In genomic region chr9:78103971-78104433, GRCh38 we compare ENCODE assay signal across 14 cellular contexts.
DNase-seq lines count a peak whose midpoint lies in the region; ATAC-seq and TF ChIP-seq lines count a peak whose summit lies in the region.
"Had no signal": no experiment of that assay in that cellular context is flagged by ENCODE, and none has a peak within 500 bp of the region (broad histone marks: within the 10 kb centered on the region; RNA-seq: fewer than 3 reads in every experiment).

No MANE protein-coding gene starts in this region.

- TF ChIP-seq CTCF in GM13977 (IDR thresholded peaks at IDR 0.05; ENCODE audit: extremely low read depth, insufficient read depth, missing control alignments) (no peak), thyroid gland (IDR thresholded peaks at IDR 0.05) (no peak)

- H3K4me3 ChIP-seq in thyroid gland (replicated peaks in 1 of 3) = no peak overlapping the region
- H3K4me3 ChIP-seq: adrenal gland, PC-9 had no signal

- peak overlapping the region; percentile 1 for H3K27ac Mint-ChIP-seq in activated naive CD4-positive, alpha-beta T cell treated with anti-CD3 and anti-CD28 coated beads, Interleukin-2, amount 50 U/mL, for 24 hours
- no peak overlapping the region for H3K27ac Mint-ChIP-seq in T-helper 17 cell
- no peak overlapping the region for H3K27ac Mint-ChIP-seq in stimulated activated memory B cell treated with anti-CD40 and anti-IgM and Interleukin-4, amounts not matched to agents 10 μg/mL and 1 μg/mL and 100 μg/mL, for 72 hours

- no peak overlapping the region for H3K27ac ChIP-seq in thyroid gland
- H3K27ac ChIP-seq: parathyroid adenoma, PC-9 had no signal

- peaks cover 3 to 4% of the 10 kb centered on the region in 2 donors for H3K4me1 ChIP-seq in thyroid gland
- H3K4me1 ChIP-seq: adrenal gland, parathyroid adenoma had no signal

- H3K36me3 ChIP-seq in thyroid gland = no peaks in the 10 kb centered on the region
- H3K36me3 ChIP-seq: adrenal gland had no signal

- no peak for TF ChIP-seq POLR2A in thyroid gland (IDR thresholded peaks at IDR 0.05)

- H3K9me3 Mint-ChIP-seq in activated naive CD4-positive, alpha-beta T cell treated with anti-CD3 and anti-CD28 coated beads, Interleukin-2, amount 50 U/mL, for 24 hours = peaks cover 12% of the 10 kb centered on the region
- peaks cover 9% of the 10 kb centered on the region for H3K9me3 Mint-ChIP-seq in stimulated activated memory B cell treated with anti-CD40 and anti-IgM and Interleukin-4, amounts not matched to agents 10 μg/mL and 1 μg/mL and 100 μg/mL, for 72 hours

- no peaks in the 10 kb centered on the region for H3K27me3 Mint-ChIP-seq in activated naive CD4-positive, alpha-beta T cell treated with anti-CD3 and anti-CD28 coated beads, Interleukin-2, amount 50 U/mL, for 24 hours
- no peaks in the 10 kb centered on the region for H3K27me3 Mint-ChIP-seq in T-helper 17 cell
- peaks cover 24% of the 10 kb centered on the region for H3K27me3 Mint-ChIP-seq in stimulated activated memory B cell treated with anti-CD40 and anti-IgM and Interleukin-4, amounts not matched to agents 10 μg/mL and 1 μg/mL and 100 μg/mL, for 72 hours

- ATAC-seq in HG03045 (IDR thresholded peaks at IDR 0.05; ENCODE audit: unreplicated experiment) = peak; percentile 53
- ATAC-seq in T-helper 17 cell = peak; percentile 65
- peak; percentile 86 for ATAC-seq in stimulated activated memory B cell treated with anti-CD40 and anti-IgM and Interleukin-4, amounts not matched to agents 10 μg/mL and 1 μg/mL and 100 μg/mL, for 72 hours

- H3K9me3 ChIP-seq in T-helper 17 cell (ENCODE audit: control insufficient read depth, low read length, poor library complexity, severe bottlenecking) (peaks cover 5% of the 10 kb centered on the region), thyroid gland (no peaks in the 10 kb centered on the region)
- H3K9me3 ChIP-seq: adrenal gland had no signal

- DNase-seq in activated naive CD4-positive, alpha-beta T cell (lab: John Stamatoyannopoulos, UW) = no peak
- no peak for DNase-seq in T-helper 17 cell
- DNase-seq in GM13977 (ENCODE audit: low spot score) = no peak
- DNase-seq in thyroid gland = no peak
- DNase-seq in DMS153 treated with DMSO at 0.1 percent for 48 hours (lab: John Stamatoyannopoulos, UW; ENCODE audit: unreplicated experiment) = no peak
- DNase-seq: C1 segment of cervical spinal cord, foreskin melanocyte, H7 had no signal

- H3K27me3 ChIP-seq in thyroid gland = no peaks in the 10 kb centered on the region
- H3K27me3 ChIP-seq: adrenal gland had no signal

- H3K4me1 Mint-ChIP-seq in activated naive CD4-positive, alpha-beta T cell treated with anti-CD3 and anti-CD28 coated beads, Interleukin-2, amount 50 U/mL, for 24 hours = peaks cover 39% of the 10 kb centered on the region
- peaks cover 7% of the 10 kb centered on the region for H3K4me1 Mint-ChIP-seq in T-helper 17 cell
- H3K4me1 Mint-ChIP-seq in stimulated activated memory B cell treated with anti-CD40 and anti-IgM and Interleukin-4, amounts not matched to agents 10 μg/mL and 1 μg/mL and 100 μg/mL, for 72 hours = peaks cover 22% of the 10 kb centered on the region

- in situ Hi-C loops in GM13977 (cut with MboI; ENCODE audit: low pct_unique_long_range_greater_than_20kb, low sequenced_read_pairs, unreplicated experiment) = no loop called here

- intact Hi-C loops in thyroid gland (cut with DNase I) = no loop called here

- H3K36me3 Mint-ChIP-seq in activated naive CD4-positive, alpha-beta T cell treated with anti-CD3 and anti-CD28 coated beads, Interleukin-2, amount 50 U/mL, for 24 hours = peaks cover 8% of the 10 kb centered on the region
- no peaks in the 10 kb centered on the region for H3K36me3 Mint-ChIP-seq in T-helper 17 cell (ENCODE audit: low read depth)
- H3K36me3 Mint-ChIP-seq in stimulated activated memory B cell treated with anti-CD40 and anti-IgM and Interleukin-4, amounts not matched to agents 10 μg/mL and 1 μg/mL and 100 μg/mL, for 72 hours = peaks cover 11% of the 10 kb centered on the region

- WGBS in thyroid gland, 2 donors = 83 to 87% methylated on average over 6 of the region's 6 CpGs

- no peak overlapping the region for H3K4me3 Mint-ChIP-seq in activated naive CD4-positive, alpha-beta T cell treated with anti-CD3 and anti-CD28 coated beads, Interleukin-2, amount 50 U/mL, for 24 hours
- peak overlapping the region; percentile 3 for H3K4me3 Mint-ChIP-seq in T-helper 17 cell
- no peak overlapping the region for H3K4me3 Mint-ChIP-seq in stimulated activated memory B cell treated with anti-CD40 and anti-IgM and Interleukin-4, amounts not matched to agents 10 μg/mL and 1 μg/mL and 100 μg/mL, for 72 hours
